ENCODE assay signal across 16 cellular contexts in genomic region chr18:944440-944839, GRCh38. TPM values are rescaled to one million over a fixed set of nuclear protein-coding genes. Genes with fewer than 3 reads are reported as not detected.
DNase-seq lines count a peak whose midpoint lies in the region; ATAC-seq and TF ChIP-seq lines count a peak whose summit lies in the region.
"Had no signal": no experiment of that assay in that cellular context is flagged by ENCODE, and none has a peak within 500 bp of the region (broad histone marks: within the 10 kb centered on the region; RNA-seq: fewer than 3 reads in every experiment).

No MANE protein-coding gene starts in this region.

- H3K4me3 Mint-ChIP-seq in HFFc6 = no peak overlapping the region
- no peak overlapping the region for H3K4me3 Mint-ChIP-seq in activated T-cell treated with anti-CD3 and anti-CD28 coated beads, Interleukin-2, amount 50 U/mL, for 72 hours
- H3K4me3 Mint-ChIP-seq: activated naive CD4-positive, alpha-beta T cell treated with anti-CD3 and anti-CD28 coated beads, Interleukin-2, amount 50 U/mL, for 24 hours; H9; naive thymus-derived CD4-positive, alpha-beta T cell had no signal

- no peak overlapping the region for H3K27ac ChIP-seq in foreskin keratinocyte

- H3K9me3 Mint-ChIP-seq in HFFc6 = peaks cover 11% of the 10 kb centered on the region; the same call in 1 of the 2 replicates
- peaks cover 0 to 2% of the 10 kb centered on the region in 2 donors for H3K9me3 Mint-ChIP-seq in activated T-cell treated with anti-CD3 and anti-CD28 coated beads, Interleukin-2, amount 50 U/mL, for 72 hours
- H3K9me3 Mint-ChIP-seq: activated naive CD4-positive, alpha-beta T cell treated with anti-CD3 and anti-CD28 coated beads, Interleukin-2, amount 50 U/mL, for 24 hours; H9 had no signal

- H3K36me3 Mint-ChIP-seq in HFFc6 (ENCODE audit: low read depth) = no peaks in the 10 kb centered on the region
- no peaks in the 10 kb centered on the region for H3K36me3 Mint-ChIP-seq in activated T-cell treated with anti-CD3 and anti-CD28 coated beads, Interleukin-2, amount 50 U/mL, for 72 hours (ENCODE audit: insufficient read depth in 2 of 2)
- H3K36me3 Mint-ChIP-seq: activated naive CD4-positive, alpha-beta T cell treated with anti-CD3 and anti-CD28 coated beads, Interleukin-2, amount 50 U/mL, for 24 hours; naive thymus-derived CD4-positive, alpha-beta T cell had no signal

- DNase-seq in COLO829 (ENCODE audit: low spot score) = peak; percentile 3
- peak; percentile 1 for DNase-seq in HFFc6
- peak; percentile 22 for DNase-seq in SW480 (ENCODE audit: low spot score)
- DNase-seq in foreskin keratinocyte = peak; percentile 36 to 56
- no peak for DNase-seq in superior temporal gyrus (ENCODE audit: extremely low spot score)
- no peak for DNase-seq in RKO (ENCODE audit: low spot score)
- no peak for DNase-seq in MV-4-11 (lab: John Stamatoyannopoulos, UW)
- no peak for DNase-seq in activated T-cell treated with anti-CD3 and anti-CD28 coated beads, Interleukin-2, amount 50 U/mL, for 72 hours
- DNase-seq: AML-193; H9; naive thymus-derived CD4-positive, alpha-beta T cell; NCI-H524 treated with DMSO at 0.1 percent for 48 hours; retina; stimulated activated naive CD8-positive, alpha-beta T cell treated with anti-CD3 and anti-CD28 coated beads, Interleukin-15, Interleukin-2, amounts not matched to agents 100 U/mL and 50 U/mL, for 24 hours had no signal

- no peaks in the 10 kb centered on the region for H3K27me3 Mint-ChIP-seq in HFFc6 (ENCODE audit: insufficient read depth)
- peaks cover 6% of the 10 kb centered on the region for H3K27me3 Mint-ChIP-seq in activated T-cell treated with anti-CD3 and anti-CD28 coated beads, Interleukin-2, amount 50 U/mL, for 72 hours (ENCODE audit: low read depth)

- TF ChIP-seq CTCF in HFFc6 (IDR thresholded peaks at IDR 0.05) = no peak
- no peak for TF ChIP-seq CTCF in foreskin keratinocyte (conservative IDR thresholded peaks at IDR 0.05)

- H3K27ac Mint-ChIP-seq in HFFc6 = no peak overlapping the region
- no peak overlapping the region for H3K27ac Mint-ChIP-seq in activated T-cell treated with anti-CD3 and anti-CD28 coated beads, Interleukin-2, amount 50 U/mL, for 72 hours
- H3K27ac Mint-ChIP-seq: activated naive CD4-positive, alpha-beta T cell treated with anti-CD3 and anti-CD28 coated beads, Interleukin-2, amount 50 U/mL, for 24 hours; H9; naive thymus-derived CD4-positive, alpha-beta T cell had no signal

- no peaks in the 10 kb centered on the region for H3K4me1 ChIP-seq in foreskin keratinocyte

- no peak for ATAC-seq in foreskin keratinocyte
- no peak for ATAC-seq in activated T-cell treated with anti-CD3 and anti-CD28 coated beads, Interleukin-2, amount 50 U/mL, for 72 hours (replicated peaks in 1 of 2)
- ATAC-seq: naive thymus-derived CD4-positive, alpha-beta T cell; stimulated activated naive CD8-positive, alpha-beta T cell treated with anti-CD3 and anti-CD28 coated beads, Interleukin-15, Interleukin-2, amounts not matched to agents 100 U/mL and 50 U/mL, for 24 hours had no signal

- H3K27me3 ChIP-seq in foreskin keratinocyte = no peaks in the 10 kb centered on the region

- no peaks in the 10 kb centered on the region for H3K4me1 Mint-ChIP-seq in HFFc6 (ENCODE audit: low read depth)
- no peaks in the 10 kb centered on the region for H3K4me1 Mint-ChIP-seq in activated T-cell treated with anti-CD3 and anti-CD28 coated beads, Interleukin-2, amount 50 U/mL, for 72 hours (ENCODE audit: low read depth)
- H3K4me1 Mint-ChIP-seq: activated naive CD4-positive, alpha-beta T cell treated with anti-CD3 and anti-CD28 coated beads, Interleukin-2, amount 50 U/mL, for 24 hours; naive thymus-derived CD4-positive, alpha-beta T cell had no signal

RNA-seq across cellular contexts. Expression of gene ADCYAP1, which starts 39.8 kb away (rescaled TPM):
- not detected for total RNA-seq in HFFc6 (2021; fragmentation: NEBNext Ultra II Directional; extraction: Animal tissue kit (Norgen Biotek cat#: 25700))
- total RNA-seq in foreskin keratinocyte = not detected in 2 replicates
- polyA plus RNA-seq in foreskin keratinocyte = not detected in 2 replicates
- not detected for total RNA-seq in activated T-cell treated with anti-CD3 and anti-CD28 coated beads, Interleukin-2, amount 50 U/mL, for 72 hours
- total RNA-seq: H9 had no signal
- polyA plus RNA-seq: keratinocyte; naive thymus-derived CD4-positive, alpha-beta T cell had no signal

Comparison
In these comparisons a context has a peak if more than half of its experiments do, and no peak if none do; other contexts are left out.
1. DNase-seq: peak in COLO829 (single experiment), HFFc6 (single experiment), SW480 (single experiment) and foreskin keratinocyte (2 of 2); none in superior temporal gyrus (single experiment), RKO (single experiment), MV-4-11 (single experiment) and activated T-cell treated with anti-CD3 and anti-CD28 coated beads, Interleukin-2, amount 50 U/mL, for 72 hours (0 of 2).